ENCODE assay signal across 1 cellular context in the genomic region with DNA sequence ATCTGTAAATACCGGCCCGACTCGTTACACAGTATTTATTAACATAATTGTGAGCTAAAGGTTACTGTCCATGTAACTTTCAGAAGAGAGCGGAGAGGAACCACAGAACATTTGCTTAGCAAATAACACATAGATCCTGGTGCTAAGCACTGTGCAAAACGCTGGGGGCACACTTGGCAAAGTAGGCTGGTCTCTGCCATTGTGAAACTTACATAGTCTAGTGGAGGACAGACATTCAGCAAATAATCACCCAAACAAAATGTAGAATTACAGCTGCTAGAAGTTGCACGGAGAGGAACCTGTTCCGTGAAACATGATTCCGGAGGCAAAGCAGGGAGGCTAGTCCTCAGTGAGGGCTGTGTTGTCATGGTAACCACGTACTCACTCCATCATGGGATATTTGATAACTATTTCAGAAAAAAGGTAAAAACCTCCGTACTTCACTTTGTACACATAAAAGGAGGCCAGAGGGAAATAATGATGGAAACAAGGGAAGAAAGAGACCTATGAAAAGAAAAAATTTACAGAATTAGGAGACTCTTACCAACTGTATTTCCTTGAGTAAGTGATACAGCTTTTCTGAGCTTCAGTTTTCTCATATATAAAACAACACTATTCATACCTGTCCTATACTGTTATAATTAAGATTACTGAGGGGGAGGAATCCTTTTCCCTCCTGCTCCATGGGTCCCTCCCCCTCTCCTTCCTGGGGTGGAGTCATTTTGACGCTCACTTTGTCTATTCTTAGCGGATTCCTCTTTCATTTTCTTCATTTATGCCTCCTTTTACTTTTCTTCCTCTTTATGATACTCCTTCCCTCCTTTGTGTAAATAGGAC.
TF ChIP-seq lines count a peak whose summit lies in the region.

No MANE protein-coding gene starts in this region.

TF ChIP-seq in GM23338, 12 proteins besides CTCF, POLR2A, EP300 and RAD21 (continued from another document):
- TF ChIP-seq, protein P1, sequence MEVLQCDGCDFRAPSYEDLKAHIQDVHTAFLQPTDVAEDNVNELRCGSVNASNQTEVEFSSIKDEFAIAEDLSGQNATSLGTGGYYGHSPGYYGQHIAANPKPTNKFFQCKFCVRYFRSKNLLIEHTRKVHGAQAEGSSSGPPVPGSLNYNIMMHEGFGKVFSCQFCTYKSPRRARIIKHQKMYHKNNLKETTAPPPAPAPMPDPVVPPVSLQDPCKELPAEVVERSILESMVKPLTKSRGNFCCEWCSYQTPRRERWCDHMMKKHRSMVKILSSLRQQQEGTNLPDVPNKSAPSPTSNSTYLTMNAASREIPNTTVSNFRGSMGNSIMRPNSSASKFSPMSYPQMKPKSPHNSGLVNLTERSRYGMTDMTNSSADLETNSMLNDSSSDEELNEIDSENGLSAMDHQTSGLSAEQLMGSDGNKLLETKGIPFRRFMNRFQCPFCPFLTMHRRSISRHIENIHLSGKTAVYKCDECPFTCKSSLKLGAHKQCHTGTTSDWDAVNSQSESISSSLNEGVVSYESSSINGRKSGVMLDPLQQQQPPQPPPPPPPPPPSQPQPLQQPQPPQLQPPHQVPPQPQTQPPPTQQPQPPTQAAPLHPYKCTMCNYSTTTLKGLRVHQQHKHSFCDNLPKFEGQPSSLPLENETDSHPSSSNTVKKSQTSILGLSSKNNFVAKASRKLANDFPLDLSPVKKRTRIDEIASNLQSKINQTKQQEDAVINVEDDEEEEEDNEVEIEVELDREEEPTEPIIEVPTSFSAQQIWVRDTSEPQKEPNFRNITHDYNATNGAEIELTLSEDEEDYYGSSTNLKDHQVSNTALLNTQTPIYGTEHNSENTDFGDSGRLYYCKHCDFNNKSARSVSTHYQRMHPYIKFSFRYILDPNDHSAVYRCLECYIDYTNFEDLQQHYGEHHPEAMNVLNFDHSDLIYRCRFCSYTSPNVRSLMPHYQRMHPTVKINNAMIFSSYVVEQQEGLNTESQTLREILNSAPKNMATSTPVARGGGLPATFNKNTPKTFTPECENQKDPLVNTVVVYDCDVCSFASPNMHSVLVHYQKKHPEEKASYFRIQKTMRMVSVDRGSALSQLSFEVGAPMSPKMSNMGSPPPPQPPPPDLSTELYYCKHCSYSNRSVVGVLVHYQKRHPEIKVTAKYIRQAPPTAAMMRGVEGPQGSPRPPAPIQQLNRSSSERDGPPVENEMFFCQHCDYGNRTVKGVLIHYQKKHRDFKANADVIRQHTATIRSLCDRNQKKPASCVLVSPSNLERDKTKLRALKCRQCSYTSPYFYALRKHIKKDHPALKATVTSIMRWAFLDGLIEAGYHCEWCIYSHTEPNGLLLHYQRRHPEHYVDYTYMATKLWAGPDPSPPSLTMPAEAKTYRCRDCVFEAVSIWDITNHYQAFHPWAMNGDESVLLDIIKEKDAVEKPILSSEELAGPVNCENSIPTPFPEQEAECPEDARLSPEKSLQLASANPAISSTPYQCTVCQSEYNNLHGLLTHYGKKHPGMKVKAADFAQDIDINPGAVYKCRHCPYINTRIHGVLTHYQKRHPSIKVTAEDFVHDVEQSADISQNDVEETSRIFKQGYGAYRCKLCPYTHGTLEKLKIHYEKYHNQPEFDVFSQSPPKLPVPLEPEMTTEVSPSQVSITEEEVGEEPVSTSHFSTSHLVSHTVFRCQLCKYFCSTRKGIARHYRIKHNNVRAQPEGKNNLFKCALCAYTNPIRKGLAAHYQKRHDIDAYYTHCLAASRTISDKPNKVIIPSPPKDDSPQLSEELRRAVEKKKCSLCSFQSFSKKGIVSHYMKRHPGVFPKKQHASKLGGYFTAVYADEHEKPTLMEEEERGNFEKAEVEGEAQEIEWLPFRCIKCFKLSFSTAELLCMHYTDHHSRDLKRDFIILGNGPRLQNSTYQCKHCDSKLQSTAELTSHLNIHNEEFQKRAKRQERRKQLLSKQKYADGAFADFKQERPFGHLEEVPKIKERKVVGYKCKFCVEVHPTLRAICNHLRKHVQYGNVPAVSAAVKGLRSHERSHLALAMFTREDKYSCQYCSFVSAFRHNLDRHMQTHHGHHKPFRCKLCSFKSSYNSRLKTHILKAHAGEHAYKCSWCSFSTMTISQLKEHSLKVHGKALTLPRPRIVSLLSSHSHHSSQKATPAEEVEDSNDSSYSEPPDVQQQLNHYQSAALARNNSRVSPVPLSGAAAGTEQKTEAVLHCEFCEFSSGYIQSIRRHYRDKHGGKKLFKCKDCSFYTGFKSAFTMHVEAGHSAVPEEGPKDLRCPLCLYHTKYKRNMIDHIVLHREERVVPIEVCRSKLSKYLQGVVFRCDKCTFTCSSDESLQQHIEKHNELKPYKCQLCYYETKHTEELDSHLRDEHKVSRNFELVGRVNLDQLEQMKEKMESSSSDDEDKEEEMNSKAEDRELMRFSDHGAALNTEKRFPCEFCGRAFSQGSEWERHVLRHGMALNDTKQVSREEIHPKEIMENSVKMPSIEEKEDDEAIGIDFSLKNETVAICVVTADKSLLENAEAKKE (CRISPR knock-in tag; IDR thresholded peaks at IDR 0.05) = no peak
- TF ChIP-seq EZH2phosphoT487 (IDR thresholded peaks at IDR 0.05; ENCODE audit: unreplicated experiment) (no peak), POLR2AphosphoS5 (IDR thresholded peaks at IDR 0.05; ENCODE audit: low read depth) (no peak), ZNF331 (CRISPR knock-in tag; IDR thresholded peaks at IDR 0.05; ENCODE audit: low read depth) (no peak)
- TF ChIP-seq, protein P2, sequence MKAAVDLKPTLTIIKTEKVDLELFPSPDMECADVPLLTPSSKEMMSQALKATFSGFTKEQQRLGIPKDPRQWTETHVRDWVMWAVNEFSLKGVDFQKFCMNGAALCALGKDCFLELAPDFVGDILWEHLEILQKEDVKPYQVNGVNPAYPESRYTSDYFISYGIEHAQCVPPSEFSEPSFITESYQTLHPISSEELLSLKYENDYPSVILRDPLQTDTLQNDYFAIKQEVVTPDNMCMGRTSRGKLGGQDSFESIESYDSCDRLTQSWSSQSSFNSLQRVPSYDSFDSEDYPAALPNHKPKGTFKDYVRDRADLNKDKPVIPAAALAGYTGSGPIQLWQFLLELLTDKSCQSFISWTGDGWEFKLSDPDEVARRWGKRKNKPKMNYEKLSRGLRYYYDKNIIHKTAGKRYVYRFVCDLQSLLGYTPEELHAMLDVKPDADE (IDR thresholded peaks at IDR 0.05) = no peak
